ENCODE assay signal across 20 cellular contexts in the genomic region with DNA sequence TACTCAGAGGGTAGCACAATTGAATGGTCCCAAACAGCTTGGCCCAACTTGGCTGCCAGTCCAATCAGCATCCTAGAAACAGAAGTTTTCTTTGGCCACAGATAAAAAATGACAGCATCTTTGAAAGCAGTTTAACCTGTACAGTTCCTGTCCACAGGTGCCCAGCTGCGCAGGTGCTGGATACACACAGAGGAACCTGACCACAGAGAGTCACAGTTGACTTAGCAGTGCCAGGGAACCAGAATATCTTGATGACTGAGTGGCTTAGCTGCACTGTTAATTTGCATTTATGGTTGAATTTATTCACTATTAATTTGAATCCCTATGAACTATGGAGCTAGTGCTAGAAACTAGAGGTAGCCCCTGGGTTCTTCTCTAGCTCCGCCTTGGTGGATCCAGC.
DNase-seq lines count a peak whose midpoint lies in the region; ATAC-seq and TF ChIP-seq lines count a peak whose summit lies in the region.
"Had no signal": no experiment of that assay in that cellular context is flagged by ENCODE, and none has a peak within 500 bp of the region (broad histone marks: within the 10 kb centered on the region; RNA-seq: fewer than 3 reads in every experiment).

No MANE protein-coding gene starts in this region.

- peak; percentile 52 for ATAC-seq in HG03175 (IDR thresholded peaks at IDR 0.05; ENCODE audit: unreplicated experiment)
- no peak for ATAC-seq in SK-N-SH treated with all-trans-retinoic acid at 6 μM for 48 hours
- ATAC-seq: effector memory CD8-positive, alpha-beta T cell; left lung; naive thymus-derived CD4-positive, alpha-beta T cell had no signal

- DNase-seq in NCI-H187 treated with DMSO at 0.1 percent for 48 hours (lab: John Stamatoyannopoulos, UW) (peak; percentile 5), NCI-H187 (lab: John Stamatoyannopoulos, UW) (no peak), NCI-H526 (lab: John Stamatoyannopoulos, UW) (peak; percentile 94 to 97), kidney tubule cell (ENCODE audit: low spot score) (peak; percentile 37), NOMO-1 treated with DMSO at 0.1 percent for 48 hours (lab: John Stamatoyannopoulos, UW; ENCODE audit: unreplicated experiment) (no peak), ecto neural progenitor cell (ENCODE audit: low spot score) (no peak)
- DNase-seq: activated CD8-positive, alpha-beta memory T cell treated with anti-CD3 and anti-CD28 coated beads for 24 hours; activated naive CD4-positive, alpha-beta T cell treated with Interleukin-2 at 50 U/mL for 16 hours; activated T-cell treated with anti-CD3 and anti-CD28 coated beads, Interleukin-2, amount 50 U/mL, for 48 hours; CD4-positive, alpha-beta memory T cell; effector memory CD8-positive, alpha-beta T cell; foreskin melanocyte; left lung; naive thymus-derived CD4-positive, alpha-beta T cell; NCI-H1694; NK-92 treated with Interleukin-12 subunit alpha and Interleukin-12 subunit beta, amount 100 ng/mL, for 24 hours; stimulated activated CD4-positive, alpha-beta T cell treated with anti-CD3 and anti-CD28 coated beads, Interleukin-1b, Interleukin-23, amount 100 ng/mL, for 48 hours; substantia nigra had no signal

TF ChIP-seq in SK-N-SH treated with all-trans-retinoic acid at 6 μM for 48 hours, 23 proteins besides CTCF, POLR2A, EP300 and RAD21:
- TF ChIP-seq ESRRG (CRISPR knock-in tag; IDR thresholded peaks at IDR 0.05) = no peak
- TF ChIP-seq RARB (CRISPR knock-in tag; IDR thresholded peaks at IDR 0.05) = no peak
- TF ChIP-seq ZNF8 (CRISPR knock-in tag; IDR thresholded peaks at IDR 0.05) = no peak
- TF ChIP-seq CSDC2 (CRISPR knock-in tag; IDR thresholded peaks at IDR 0.05) = no peak
- TF ChIP-seq SNAI2 (CRISPR knock-in tag; IDR thresholded peaks at IDR 0.05) = no peak
- TF ChIP-seq OSR1 (CRISPR knock-in tag; IDR thresholded peaks at IDR 0.05) = no peak
- TF ChIP-seq TOX (CRISPR knock-in tag; IDR thresholded peaks at IDR 0.05; ENCODE audit: borderline replicate concordance) = no peak

Comparison
In these comparisons a context has a peak if more than half of its experiments do, and no peak if none do; other contexts are left out.
1. DNase-seq: peak in NCI-H187 treated with DMSO at 0.1 percent for 48 hours (single experiment), NCI-H526 (2 of 2) and kidney tubule cell (single experiment); none in NCI-H187 (0 of 2), NOMO-1 treated with DMSO at 0.1 percent for 48 hours (single experiment) and ecto neural progenitor cell (single experiment).